In genomic region chr3:101544181-101544850, GRCh38 we compare ENCODE assay signal across 13 cellular contexts. TPM values are rescaled to one million over a fixed set of nuclear protein-coding genes. Genes with fewer than 3 reads are reported as not detected.
DNase-seq lines count a peak whose midpoint lies in the region; ATAC-seq and TF ChIP-seq lines count a peak whose summit lies in the region.
"Had no signal": no experiment of that assay in that cellular context is flagged by ENCODE, and none has a peak within 500 bp of the region (broad histone marks: within the 10 kb centered on the region; RNA-seq: fewer than 3 reads in every experiment).

No MANE protein-coding gene starts in this region.

- no peak for TF ChIP-seq POLR2A in breast epithelium (IDR thresholded peaks at IDR 0.05)

- intact Hi-C loops in MCF 10A (cut with micrococcal nuclease): no loop called here
- intact Hi-C loops in breast epithelium (cut with DNase I; ENCODE audit: low total_unique reads): loop anchor here (2.0 kb wide), 1 partner anchor 38 kb away; no protein-coding TSS in a partner anchor
- intact Hi-C loops in left colon (cut with DNase I, micrococcal nuclease): no loop called here

- H3K36me3 ChIP-seq in breast epithelium (no peaks in the 10 kb centered on the region), RWPE2 (ENCODE audit: low read depth) (no peaks in the 10 kb centered on the region)
- H3K36me3 ChIP-seq: esophagus muscularis mucosa had no signal

- BruUV-seq in MCF 10A (replicated peaks; lab: Mats Ljungman, UMichigan): no TSS peak

- POLR2A ChIA-PET in MCF 10A (lab: Yijun Ruan, JAX): no interaction called here

- no peak overlapping the region for H3K27ac Mint-ChIP-seq in MCF 10A (ENCODE audit: low read depth, unreplicated experiment)

- DNase-seq in MCF 10A (ENCODE audit: unreplicated experiment) (peak; percentile 4), breast epithelium (ENCODE audit: low spot score in 2 of 2) (no peak), RWPE2 (ENCODE audit: low spot score) (no peak), renal cortical epithelial cell (ENCODE audit: low read depth) (peak; percentile 16), NCI-H82 (lab: John Stamatoyannopoulos, UW) (no peak), left colon (no peak), SKM-1 treated with dmso at 0.1 percent for 144 hours (lab: John Stamatoyannopoulos, UW; ENCODE audit: unreplicated experiment) (no peak)
- DNase-seq in central memory CD4-positive, alpha-beta T cell: peak; percentile 14
- DNase-seq: cerebellar nuclear complex, KG1, NCI-H69 had no signal

- no peaks in the 10 kb centered on the region for H3K4me1 ChIP-seq in breast epithelium
- H3K4me1 ChIP-seq in RWPE2 (ENCODE audit: insufficient read depth, poor library complexity, severe bottlenecking): no peaks in the 10 kb centered on the region
- H3K4me1 ChIP-seq: esophagus muscularis mucosa had no signal

- CTCF ChIA-PET in MCF 10A (lab: Yijun Ruan, JAX): interaction anchor here (0.7 to 1.1 kb wide), 2 partner anchors 13 to 245 kb away, joined by 3 read pairs; no protein-coding TSS in a partner anchor

- no peaks in the 10 kb centered on the region for H3K4me1 Mint-ChIP-seq in MCF 10A (ENCODE audit: insufficient read depth, unreplicated experiment)

- H3K27ac ChIP-seq in breast epithelium (no peak overlapping the region), RWPE2 (ENCODE audit: poor library complexity, severe bottlenecking) (no peak overlapping the region)
- H3K27ac ChIP-seq: esophagus muscularis mucosa had no signal

- H3K9me3 ChIP-seq in breast epithelium (no peaks in the 10 kb centered on the region), RWPE2 (ENCODE audit: severe bottlenecking) (no peaks in the 10 kb centered on the region)
- H3K9me3 ChIP-seq: esophagus muscularis mucosa had no signal

- H3K9me3 Mint-ChIP-seq in MCF 10A (ENCODE audit: unreplicated experiment): no peaks in the 10 kb centered on the region

- no peak for TF ChIP-seq CTCF in MCF 10A (IDR thresholded peaks at IDR 0.05; ENCODE audit: unreplicated experiment)
- TF ChIP-seq CTCF in breast epithelium (IDR thresholded peaks at IDR 0.05): no peak
- peak; percentile 45 for TF ChIP-seq CTCF in RWPE2 (IDR thresholded peaks at IDR 0.05; ENCODE audit: poor library complexity, severe bottlenecking)

- ATAC-seq in RWPE2 (ENCODE audit: low read depth): peak; percentile 58; the same call in 2 of the 3 replicates
- ATAC-seq in left colon: no peak

- H3K27me3 ChIP-seq in breast epithelium (no peaks in the 10 kb centered on the region), RWPE2 (ENCODE audit: insufficient read depth, poor library complexity, severe bottlenecking) (no peaks in the 10 kb centered on the region)

- H3K4me3 Mint-ChIP-seq in MCF 10A (ENCODE audit: unreplicated experiment): no peak overlapping the region

- H3K4me3 ChIP-seq in breast epithelium (no peak overlapping the region), RWPE2 (ENCODE audit: severe bottlenecking) (no peak overlapping the region)
- H3K4me3 ChIP-seq: esophagus muscularis mucosa, lung had no signal

- peaks cover 10% of the 10 kb centered on the region for H3K27me3 Mint-ChIP-seq in MCF 10A (ENCODE audit: insufficient read depth, unreplicated experiment)

- H3K36me3 Mint-ChIP-seq in MCF 10A (ENCODE audit: insufficient read depth, unreplicated experiment): no peaks in the 10 kb centered on the region

RNA-seq across cellular contexts. Expression of gene TRMT10C, which starts 17.4 kb away (rescaled TPM):
- total RNA-seq in MCF 10A (2022): 27.0 and 32.5 TPM in 2 replicates
- total RNA-seq in breast epithelium: 10 to 100 TPM; 17.8 to 27.2 (median 25.6) TPM
- total RNA-seq in renal cortical epithelial cell: 39.6 and 61.0 TPM in 2 replicates
- total RNA-seq in left colon: 10 to 100 TPM; 15.9 to 20.1 TPM

RNA-seq across cellular contexts. Expression of gene PCNP, which starts 29.7 kb away (rescaled TPM):
- total RNA-seq in MCF 10A (2022) (229 and 292 TPM in 2 replicates), breast epithelium (100 to 1,000 TPM in 2 of 3 donors, 10 to 100 TPM in 1; 96.2 to 127 (median 120) TPM), renal cortical epithelial cell (88.9 and 148 TPM in 2 replicates), left colon (10 to 100 TPM; 87.2 to 99.6 TPM)

RNA-seq across cellular contexts. Expression of gene SENP7, which starts 31.3 kb away (rescaled TPM):
- 11.9 and 15.0 TPM in 2 replicates for total RNA-seq in MCF 10A (2022)
- total RNA-seq in breast epithelium: 10 to 100 TPM; 26.6 to 43.2 (median 26.9) TPM
- 11.1 and 16.4 TPM in 2 replicates for total RNA-seq in renal cortical epithelial cell
- total RNA-seq in left colon: 10 to 100 TPM in 1 of 2 donors, 1 to 10 TPM in 1; 8.8 to 10.1 TPM

Comparison
In these comparisons a context has a peak if more than half of its experiments do, and no peak if none do; other contexts are left out.
1. DNase-seq: peak in MCF 10A (single experiment), central memory CD4-positive, alpha-beta T cell (single experiment) and renal cortical epithelial cell (single experiment); none in breast epithelium (0 of 2), RWPE2 (single experiment), NCI-H82 (single experiment), left colon (0 of 2) and SKM-1 treated with dmso at 0.1 percent for 144 hours (single experiment).